ENCODE assay signal across 8 cellular contexts in the genomic region with DNA sequence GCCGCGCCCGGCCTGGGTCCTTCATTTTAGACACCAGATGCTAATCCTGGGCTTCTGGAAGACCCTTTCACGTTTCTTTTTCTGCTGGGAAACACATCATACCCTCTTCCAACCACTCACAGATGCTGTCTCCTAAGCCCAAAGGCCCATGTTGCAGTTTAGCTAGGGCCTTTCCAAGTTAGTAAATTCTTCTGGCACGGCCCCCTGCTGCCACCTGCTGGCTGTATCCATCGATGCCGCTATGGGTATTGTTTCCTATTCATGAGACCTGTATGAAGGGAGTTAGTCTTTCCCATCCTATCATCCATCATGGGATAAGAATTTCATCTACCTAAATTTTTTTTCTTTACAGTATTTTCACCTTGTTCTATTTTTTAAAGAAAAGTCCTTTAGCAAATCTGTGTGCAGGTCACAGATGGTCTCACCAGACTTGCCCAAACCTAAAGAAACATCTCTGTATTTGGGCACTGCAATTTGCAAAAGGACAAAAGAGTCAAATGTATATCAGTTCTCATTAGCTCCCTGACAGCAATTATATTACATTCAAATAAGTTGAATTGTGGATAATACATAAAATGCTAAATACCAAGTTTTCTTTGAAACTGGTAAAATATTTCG. TPM values are rescaled to one million over a fixed set of nuclear protein-coding genes. Genes with fewer than 3 reads are reported as not detected.
DNase-seq lines count a peak whose midpoint lies in the region; ATAC-seq, FAIRE-seq and TF ChIP-seq lines count a peak whose summit lies in the region.

No MANE protein-coding gene starts in this region.

- DNase-seq in COLO829 (ENCODE audit: low spot score) (peak; percentile 59), H54 (ENCODE audit: insufficient read length, low spot score) (peak; percentile 12), NCI-H460 (ENCODE audit: extremely low read depth, low read depth) (peak; percentile 63), colonic mucosa (peak; percentile 73), lower lobe of right lung (peak; percentile 74)
- DNase-seq in activated CD4-positive, alpha-beta T cell treated with anti-CD3 and anti-CD28 coated beads, Interleukin-2, amount 10 ng/mL, durations not matched to agents 24 days and 14 days: peak; percentile 90
- DNase-seq in stimulated activated CD8-positive, alpha-beta memory T cell treated with anti-CD3 and anti-CD28 coated beads, Interleukin-15, amount 100 ng/mL, for 1 hour (ENCODE audit: low read depth): peak; percentile 37

- no peaks in the 10 kb centered on the region for H3K4me1 ChIP-seq in colonic mucosa
- H3K4me1 ChIP-seq in lower lobe of right lung: peaks cover 4% of the 10 kb centered on the region

- no peak overlapping the region for H3K9ac ChIP-seq in colonic mucosa (ENCODE audit: low read depth in 2 of 2, low read length in 2 of 2)

- TF ChIP-seq CTCF in colonic mucosa (IDR thresholded peaks at IDR 0.05): peak; percentile 77
- TF ChIP-seq CTCF in lower lobe of right lung (IDR thresholded peaks at IDR 0.05): peak; percentile 76

- no peaks in the 10 kb centered on the region for H3K27me3 ChIP-seq in colonic mucosa
- no peaks in the 10 kb centered on the region for H3K27me3 ChIP-seq in lower lobe of right lung (ENCODE audit: low read depth)

- no peaks in the 10 kb centered on the region for H3K9me3 Mint-ChIP-seq in activated CD4-positive, alpha-beta T cell treated with anti-CD3 and anti-CD28 coated beads, Interleukin-2, amount 10 ng/mL, durations not matched to agents 24 days and 14 days

- no peak overlapping the region for H3K4me3 Mint-ChIP-seq in activated CD4-positive, alpha-beta T cell treated with anti-CD3 and anti-CD28 coated beads, Interleukin-2, amount 10 ng/mL, durations not matched to agents 24 days and 14 days

- H3K27me3 Mint-ChIP-seq in activated CD4-positive, alpha-beta T cell treated with anti-CD3 and anti-CD28 coated beads, Interleukin-2, amount 10 ng/mL, durations not matched to agents 24 days and 14 days: peaks cover 6% of the 10 kb centered on the region

- intact Hi-C loops in activated CD4-positive, alpha-beta T cell treated with anti-CD3 and anti-CD28 coated beads, Interleukin-2, amount 10 ng/mL, durations not matched to agents 24 days and 14 days (cut with micrococcal nuclease): loop anchor here (1.0 to 10.0 kb wide), 5 partner anchors 37 to 241 kb away; a partner anchor contains a TSS
- intact Hi-C loops in colonic mucosa (cut with DNase I) (no loop called here), lower lobe of right lung (cut with DNase I) (no loop called here)

- TF ChIP-seq POLR2A in H54 (IDR thresholded peaks at IDR 0.05; ENCODE audit: low read depth, low read length): no peak

- H3K27ac ChIP-seq in colonic mucosa: no peak overlapping the region
- no peak overlapping the region for H3K27ac ChIP-seq in lower lobe of right lung

- H3K9me3 ChIP-seq in colonic mucosa (no peaks in the 10 kb centered on the region), lower lobe of right lung (no peaks in the 10 kb centered on the region)

- H3K4me3 ChIP-seq in colonic mucosa (no peak overlapping the region), lower lobe of right lung (no peak overlapping the region)

- FAIRE-seq in H54 (lab: Jason Lieb, UNC): no peak

- peaks cover 10% of the 10 kb centered on the region for H3K4me1 Mint-ChIP-seq in activated CD4-positive, alpha-beta T cell treated with anti-CD3 and anti-CD28 coated beads, Interleukin-2, amount 10 ng/mL, durations not matched to agents 24 days and 14 days

- H3K36me3 ChIP-seq in colonic mucosa (no peaks in the 10 kb centered on the region), lower lobe of right lung (no peaks in the 10 kb centered on the region)

- ATAC-seq in lower lobe of right lung (peak; percentile 81 to 87), GM19463 (IDR thresholded peaks at IDR 0.05; ENCODE audit: unreplicated experiment) (no peak)

- no peaks in the 10 kb centered on the region for H3K36me3 Mint-ChIP-seq in activated CD4-positive, alpha-beta T cell treated with anti-CD3 and anti-CD28 coated beads, Interleukin-2, amount 10 ng/mL, durations not matched to agents 24 days and 14 days (ENCODE audit: low read depth)

- no peak overlapping the region for H3K27ac Mint-ChIP-seq in activated CD4-positive, alpha-beta T cell treated with anti-CD3 and anti-CD28 coated beads, Interleukin-2, amount 10 ng/mL, durations not matched to agents 24 days and 14 days

RNA-seq across cellular contexts. Expression of a gene that starts 37.8 kb away (rescaled TPM):
- 8.8 and 10.9 TPM in 2 replicates for total RNA-seq in NCI-H460 (2014; rRNA removed; shearing (Covaris generic))
- polyA plus RNA-seq in NCI-H460 (2014; cell fraction: nucleus; rRNA removed): 5.8 and 7.8 TPM in 2 replicates
- 37.7 and 43.8 TPM in 2 replicates for total RNA-seq in activated CD4-positive, alpha-beta T cell treated with anti-CD3 and anti-CD28 coated beads, Interleukin-2, amount 10 ng/mL, durations not matched to agents 24 days and 14 days
- 1 to 10 TPM; 1.4 to 2.2 TPM for total RNA-seq in colonic mucosa
- total RNA-seq in lower lobe of right lung: 7.9 TPM

RNA-seq across cellular contexts. Expression of a gene that starts 40.2 kb away (rescaled TPM):
- 13.7 and 17.2 TPM in 2 replicates for total RNA-seq in NCI-H460 (2014; rRNA removed; shearing (Covaris generic))
- 6.3 and 12.0 TPM in 2 replicates for polyA plus RNA-seq in NCI-H460 (2014; cell fraction: nucleus; rRNA removed)
- total RNA-seq in activated CD4-positive, alpha-beta T cell treated with anti-CD3 and anti-CD28 coated beads, Interleukin-2, amount 10 ng/mL, durations not matched to agents 24 days and 14 days: 6.3 and 7.6 TPM in 2 replicates
- 10 to 100 TPM; 11.7 to 19.1 TPM for total RNA-seq in colonic mucosa
- total RNA-seq in lower lobe of right lung: 16.8 TPM

Comparison
In these comparisons a context has a peak if more than half of its experiments do, and no peak if none do; other contexts are left out.
1. DNase-seq: peak in every context shown above with its lines; median percentile 90 in activated CD4-positive, alpha-beta T cell treated with anti-CD3 and anti-CD28 coated beads, Interleukin-2, amount 10 ng/mL, durations not matched to agents 24 days and 14 days; 74 in lower lobe of right lung; 73 in colonic mucosa; 63 in NCI-H460; 59 in COLO829; 37 in stimulated activated CD8-positive, alpha-beta memory T cell treated with anti-CD3 and anti-CD28 coated beads, Interleukin-15, amount 100 ng/mL, for 1 hour; 12 in H54.